1 cellular context compared by ENCODE assay signal in genomic region chr2:177264539-177265385, GRCh38.
A peak's percentile ranks its signal among the peaks of the same experiment; 100 is the strongest.
TF ChIP-seq lines count a peak whose summit lies in the region.

Gene NFE2L2, minus strand, starts transcription at chr2:177264727. Its CDS starts 151 bp downstream, at chr2:177264576.

TF ChIP-seq in WTC11, 78 proteins besides CTCF, POLR2A, EP300 and RAD21 (continued from another document):
- TF ChIP-seq, protein P1, sequence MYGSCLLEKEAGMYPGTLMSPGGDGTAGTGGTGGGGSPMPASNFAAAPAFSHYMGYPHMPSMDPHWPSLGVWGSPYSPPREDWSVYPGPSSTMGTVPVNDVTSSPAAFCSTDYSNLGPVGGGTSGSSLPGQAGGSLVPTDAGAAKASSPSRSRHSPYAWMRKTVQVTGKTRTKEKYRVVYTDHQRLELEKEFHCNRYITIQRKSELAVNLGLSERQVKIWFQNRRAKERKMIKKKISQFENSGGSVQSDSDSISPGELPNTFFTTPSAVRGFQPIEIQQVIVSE (CRISPR knock-in tag; IDR thresholded peaks at IDR 0.05; ENCODE audit: borderline replicate concordance), result no peak
- TF ChIP-seq ZNF512 (CRISPR knock-in tag; IDR thresholded peaks at IDR 0.05; ENCODE audit: borderline replicate concordance) (no peak), ATF3 (CRISPR knock-in tag; conservative IDR thresholded peaks at IDR 0.05) (no peak; the same call in 1 of the 2 replicates), SOX15 (CRISPR knock-in tag; IDR thresholded peaks at IDR 0.05) (no peak), IRF2 (CRISPR knock-in tag; IDR thresholded peaks at IDR 0.05; ENCODE audit: borderline replicate concordance, low read depth) (no peak), ZNF317 (CRISPR knock-in tag; IDR thresholded peaks at IDR 0.05; ENCODE audit: borderline replicate concordance, low read depth) (no peak), ZNF138 (CRISPR knock-in tag; conservative IDR thresholded peaks at IDR 0.05) (no peak), EMX1 (CRISPR knock-in tag; IDR thresholded peaks at IDR 0.05) (no peak), TEAD1 (CRISPR knock-in tag; IDR thresholded peaks at IDR 0.05) (peak; percentile 74), ZBTB21 (CRISPR knock-in tag; IDR thresholded peaks at IDR 0.05; ENCODE audit: borderline replicate concordance) (no peak), RELA (CRISPR knock-in tag; IDR thresholded peaks at IDR 0.05; ENCODE audit: borderline replicate concordance) (no peak), SMAD3 (CRISPR knock-in tag; IDR thresholded peaks at IDR 0.05; ENCODE audit: borderline replicate concordance) (no peak), FOXP4 (CRISPR knock-in tag; IDR thresholded peaks at IDR 0.05) (no peak), ELF4 (CRISPR knock-in tag; IDR thresholded peaks at IDR 0.05; ENCODE audit: low read depth) (no peak), ZNF671 (CRISPR knock-in tag; IDR thresholded peaks at IDR 0.05) (no peak), NR1H2 (CRISPR knock-in tag; IDR thresholded peaks at IDR 0.05) (no peak), ZSCAN18 (CRISPR knock-in tag; IDR thresholded peaks at IDR 0.05) (no peak), USF1 (CRISPR knock-in tag; IDR thresholded peaks at IDR 0.05) (0 out of 2 replicates have a peak, but pooled peaks have one; percentile 14), ZNF396 (CRISPR knock-in tag; IDR thresholded peaks at IDR 0.05; ENCODE audit: borderline replicate concordance) (no peak), ATF1 (CRISPR knock-in tag; IDR thresholded peaks at IDR 0.05) (no peak), ZNF416 (CRISPR knock-in tag; IDR thresholded peaks at IDR 0.05) (no peak), CREM (CRISPR knock-in tag; IDR thresholded peaks at IDR 0.05) (0 out of 2 replicates have a peak, but pooled peaks have one; percentile 3)
- TF ChIP-seq, protein P2, sequence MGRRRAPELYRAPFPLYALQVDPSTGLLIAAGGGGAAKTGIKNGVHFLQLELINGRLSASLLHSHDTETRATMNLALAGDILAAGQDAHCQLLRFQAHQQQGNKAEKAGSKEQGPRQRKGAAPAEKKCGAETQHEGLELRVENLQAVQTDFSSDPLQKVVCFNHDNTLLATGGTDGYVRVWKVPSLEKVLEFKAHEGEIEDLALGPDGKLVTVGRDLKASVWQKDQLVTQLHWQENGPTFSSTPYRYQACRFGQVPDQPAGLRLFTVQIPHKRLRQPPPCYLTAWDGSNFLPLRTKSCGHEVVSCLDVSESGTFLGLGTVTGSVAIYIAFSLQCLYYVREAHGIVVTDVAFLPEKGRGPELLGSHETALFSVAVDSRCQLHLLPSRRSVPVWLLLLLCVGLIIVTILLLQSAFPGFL (CRISPR knock-in tag; IDR thresholded peaks at IDR 0.05; ENCODE audit: borderline replicate concordance), result no peak
- TF ChIP-seq, protein P3, sequence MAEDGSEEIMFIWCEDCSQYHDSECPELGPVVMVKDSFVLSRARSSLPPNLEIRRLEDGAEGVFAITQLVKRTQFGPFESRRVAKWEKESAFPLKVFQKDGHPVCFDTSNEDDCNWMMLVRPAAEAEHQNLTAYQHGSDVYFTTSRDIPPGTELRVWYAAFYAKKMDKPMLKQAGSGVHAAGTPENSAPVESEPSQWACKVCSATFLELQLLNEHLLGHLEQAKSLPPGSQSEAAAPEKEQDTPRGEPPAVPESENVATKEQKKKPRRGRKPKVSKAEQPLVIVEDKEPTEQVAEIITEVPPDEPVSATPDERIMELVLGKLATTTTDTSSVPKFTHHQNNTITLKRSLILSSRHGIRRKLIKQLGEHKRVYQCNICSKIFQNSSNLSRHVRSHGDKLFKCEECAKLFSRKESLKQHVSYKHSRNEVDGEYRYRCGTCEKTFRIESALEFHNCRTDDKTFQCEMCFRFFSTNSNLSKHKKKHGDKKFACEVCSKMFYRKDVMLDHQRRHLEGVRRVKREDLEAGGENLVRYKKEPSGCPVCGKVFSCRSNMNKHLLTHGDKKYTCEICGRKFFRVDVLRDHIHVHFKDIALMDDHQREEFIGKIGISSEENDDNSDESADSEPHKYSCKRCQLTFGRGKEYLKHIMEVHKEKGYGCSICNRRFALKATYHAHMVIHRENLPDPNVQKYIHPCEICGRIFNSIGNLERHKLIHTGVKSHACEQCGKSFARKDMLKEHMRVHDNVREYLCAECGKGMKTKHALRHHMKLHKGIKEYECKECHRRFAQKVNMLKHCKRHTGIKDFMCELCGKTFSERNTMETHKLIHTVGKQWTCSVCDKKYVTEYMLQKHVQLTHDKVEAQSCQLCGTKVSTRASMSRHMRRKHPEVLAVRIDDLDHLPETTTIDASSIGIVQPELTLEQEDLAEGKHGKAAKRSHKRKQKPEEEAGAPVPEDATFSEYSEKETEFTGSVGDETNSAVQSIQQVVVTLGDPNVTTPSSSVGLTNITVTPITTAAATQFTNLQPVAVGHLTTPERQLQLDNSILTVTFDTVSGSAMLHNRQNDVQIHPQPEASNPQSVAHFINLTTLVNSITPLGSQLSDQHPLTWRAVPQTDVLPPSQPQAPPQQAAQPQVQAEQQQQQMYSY (CRISPR knock-in tag; IDR thresholded peaks at IDR 0.05), result no peak
- TF ChIP-seq, protein P4, sequence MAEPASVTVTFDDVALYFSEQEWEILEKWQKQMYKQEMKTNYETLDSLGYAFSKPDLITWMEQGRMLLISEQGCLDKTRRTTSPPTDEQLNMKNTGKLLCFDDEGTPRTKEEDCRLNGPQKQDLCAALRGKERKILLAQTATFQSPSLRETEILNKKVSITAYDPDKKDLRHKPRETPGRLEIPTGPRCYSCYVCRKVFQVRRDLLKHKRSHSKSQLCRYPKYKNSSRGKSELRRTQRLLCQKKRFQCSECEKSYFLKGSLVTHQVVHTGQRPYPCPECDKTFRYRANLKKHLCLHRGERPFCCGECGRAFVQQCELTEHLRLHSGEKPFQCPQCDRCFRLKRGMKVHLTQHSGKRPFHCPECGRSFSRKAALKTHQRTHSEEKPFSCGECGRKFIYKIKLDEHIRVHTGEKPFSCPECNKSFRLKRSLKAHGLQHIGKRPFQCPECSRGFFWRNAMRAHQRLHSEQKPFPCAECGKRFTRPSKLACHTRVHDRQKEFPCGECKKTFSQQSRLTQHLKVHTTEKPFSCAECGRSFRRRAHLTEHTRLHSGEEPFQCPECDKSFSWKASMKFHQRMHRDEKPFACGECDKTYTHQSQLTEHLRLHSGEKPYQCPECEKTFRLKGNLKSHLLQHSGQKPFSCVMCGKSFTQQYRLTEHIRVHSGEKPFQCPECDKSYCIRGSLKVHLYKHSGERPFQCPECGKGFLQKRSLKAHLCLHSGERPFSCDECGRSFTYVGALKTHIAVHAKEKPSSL (CRISPR knock-in tag; conservative IDR thresholded peaks at IDR 0.05), result no peak
- TF ChIP-seq, protein P5, sequence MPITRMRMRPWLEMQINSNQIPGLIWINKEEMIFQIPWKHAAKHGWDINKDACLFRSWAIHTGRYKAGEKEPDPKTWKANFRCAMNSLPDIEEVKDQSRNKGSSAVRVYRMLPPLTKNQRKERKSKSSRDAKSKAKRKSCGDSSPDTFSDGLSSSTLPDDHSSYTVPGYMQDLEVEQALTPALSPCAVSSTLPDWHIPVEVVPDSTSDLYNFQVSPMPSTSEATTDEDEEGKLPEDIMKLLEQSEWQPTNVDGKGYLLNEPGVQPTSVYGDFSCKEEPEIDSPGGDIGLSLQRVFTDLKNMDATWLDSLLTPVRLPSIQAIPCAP (CRISPR knock-in tag; IDR thresholded peaks at IDR 0.05), result no peak
